Comparison of ENCODE assay signal across 20 cellular contexts in the genomic region with DNA sequence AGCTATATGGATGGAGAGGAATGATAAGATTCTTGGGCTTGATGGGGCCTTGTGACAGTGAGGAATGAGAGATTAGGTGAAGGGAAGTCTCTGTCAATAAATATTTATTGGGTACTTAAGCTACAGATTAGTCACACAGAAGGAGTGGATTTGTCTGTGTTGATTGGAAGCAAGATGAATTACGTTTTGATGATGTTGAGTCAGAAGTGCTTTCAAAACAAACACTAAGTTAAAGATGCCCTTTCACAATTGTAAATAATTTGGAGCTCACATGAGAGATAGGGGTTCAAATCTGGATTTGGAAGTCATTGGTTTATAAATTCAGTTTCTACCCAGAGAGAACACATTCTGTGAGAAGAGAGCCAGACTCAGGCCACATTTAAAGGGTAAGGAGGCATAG.
DNase-seq lines count a peak whose midpoint lies in the region; ATAC-seq and TF ChIP-seq lines count a peak whose summit lies in the region.
"Had no signal": no experiment of that assay in that cellular context is flagged by ENCODE, and none has a peak within 500 bp of the region (broad histone marks: within the 10 kb centered on the region; RNA-seq: fewer than 3 reads in every experiment).

No MANE protein-coding gene starts in this region.

- H3K14ac ChIP-seq in mesenchymal stem cell (ENCODE audit: low read length in 2 of 2): no peak overlapping the region

- H3K4me1 ChIP-seq in mesenchymal stem cell (ENCODE audit: control insufficient read depth, insufficient read depth, low read depth, low read length): no peaks in the 10 kb centered on the region

- DNase-seq in NCI-H526 treated with DMSO at 0.1 percent for 48 hours (lab: John Stamatoyannopoulos, UW) (peak; percentile 29), NCI-H526 (lab: John Stamatoyannopoulos, UW) (no peak), epithelial cell of esophagus (ENCODE audit: low read depth) (peak; percentile 19), mesenchymal stem cell (peak; percentile 52), left cardiac atrium (no peak), Calu3 (no peak)
- DNase-seq: 8988T; DMS153; Karpas-422; MV-4-11; NCI-H1105; NCI-H1436 treated with DMSO at 0.1 percent for 48 hours; NCI-H1930; NCI-H446; NCI-H748 treated with DMSO at 0.1 percent for 48 hours; NK-92 treated with Interleukin-12 subunit alpha and Interleukin-12 subunit beta, amount 100 ng/mL, for 24 hours; RPMI8226; SHP77 had no signal

- no peaks in the 10 kb centered on the region for H3K27me3 ChIP-seq in mesenchymal stem cell (ENCODE audit: control insufficient read depth in 1 of 2, insufficient read depth in 1 of 2, low read length in 2 of 2)

- no peak overlapping the region for H3K23ac ChIP-seq in mesenchymal stem cell (ENCODE audit: low read length in 2 of 2)

- no peak overlapping the region for H2BK5ac ChIP-seq in mesenchymal stem cell (ENCODE audit: low read depth, low read length, poor library complexity, severe bottlenecking)

- no peak overlapping the region for H2BK12ac ChIP-seq in mesenchymal stem cell (ENCODE audit: low read length in 2 of 2)

- no peak overlapping the region for H2BK15ac ChIP-seq in mesenchymal stem cell (ENCODE audit: low read depth, poor library complexity, severe bottlenecking)

- H3K9ac ChIP-seq in mesenchymal stem cell (ENCODE audit: low read length): no peak overlapping the region

- no peak for ATAC-seq in HG03139 (IDR thresholded peaks at IDR 0.05; ENCODE audit: unreplicated experiment)
- no peak for ATAC-seq in left cardiac atrium
- ATAC-seq: HepG2 had no signal

- no peaks in the 10 kb centered on the region for H3K36me3 Mint-ChIP-seq in Calu3 (ENCODE audit: insufficient read depth, unreplicated experiment)

- H4K91ac ChIP-seq in mesenchymal stem cell (ENCODE audit: low read length): no peak overlapping the region

- WGBS in mesenchymal stem cell: no CpG with 5 or more reads among the region's 1 CpG

- H3K27me3 Mint-ChIP-seq in Calu3 (ENCODE audit: unreplicated experiment): no peaks in the 10 kb centered on the region

- H3K4me3 Mint-ChIP-seq in Calu3 (ENCODE audit: low read depth, unreplicated experiment): no peak overlapping the region

- H3K4me3 ChIP-seq in epithelial cell of esophagus (ENCODE audit: low read length) (no peak overlapping the region), mesenchymal stem cell (ENCODE audit: insufficient read depth in 1 of 2, low read depth in 1 of 2, low read length in 2 of 2) (no peak overlapping the region)

- no peaks in the 10 kb centered on the region for H3K9me3 Mint-ChIP-seq in Calu3 (ENCODE audit: low read depth, unreplicated experiment)

- CTCF ChIA-PET in Calu3 (lab: Charles Lee): no interaction called here

- H3K79me1 ChIP-seq in mesenchymal stem cell (replicated peaks; ENCODE audit: low read length, poor library complexity, severe bottlenecking): no peaks in the 10 kb centered on the region

- H2AFZ ChIP-seq in mesenchymal stem cell (ENCODE audit: low read depth, low read length): no peak overlapping the region

- H3K27ac ChIP-seq in mesenchymal stem cell (ENCODE audit: low read length, poor library complexity, severe bottlenecking): no peak overlapping the region

- no peak overlapping the region for H3K4ac ChIP-seq in mesenchymal stem cell (ENCODE audit: low read depth in 1 of 2, low read length in 2 of 2)

- no peaks in the 10 kb centered on the region for H3K9me3 ChIP-seq in mesenchymal stem cell (ENCODE audit: control insufficient read depth, low read length)

- H2BK120ac ChIP-seq in mesenchymal stem cell (ENCODE audit: low read depth, low read length): no peak overlapping the region

- H3K4me2 ChIP-seq in mesenchymal stem cell (ENCODE audit: low read length, poor library complexity, severe bottlenecking): no peak overlapping the region

- H3K18ac ChIP-seq in mesenchymal stem cell (ENCODE audit: low read depth in 1 of 2, low read length in 2 of 2): no peak overlapping the region

- no peak overlapping the region for H2AK5ac ChIP-seq in mesenchymal stem cell (ENCODE audit: low read length, severe bottlenecking)

- BruUV-seq in Calu3 (replicated peaks; lab: Mats Ljungman, UMichigan): no TSS peak

- H3K27ac Mint-ChIP-seq in Calu3 (ENCODE audit: unreplicated experiment): no peak overlapping the region

- no peaks in the 10 kb centered on the region for H3K4me1 Mint-ChIP-seq in Calu3 (ENCODE audit: low read depth, unreplicated experiment)

- H3K36me3 ChIP-seq in mesenchymal stem cell (ENCODE audit: control insufficient read depth in 1 of 2, insufficient read depth in 2 of 2, low read depth in 1 of 2, low read length in 2 of 2): no peaks in the 10 kb centered on the region

- no peak overlapping the region for H4K8ac ChIP-seq in mesenchymal stem cell (ENCODE audit: low read length)

- intact Hi-C loops in left cardiac atrium (cut with DNase I): no loop called here
- intact Hi-C loops in Calu3 (cut with micrococcal nuclease; ENCODE audit: unreplicated experiment): no loop called here

- no peak for TF ChIP-seq CTCF in epithelial cell of esophagus (IDR thresholded peaks at IDR 0.05; ENCODE audit: insufficient read depth, low read depth, low read length, missing control alignments)
- no peak for TF ChIP-seq CTCF in Calu3 (IDR thresholded peaks at IDR 0.05; ENCODE audit: unreplicated experiment)

Comparison
In these comparisons a context has a peak if more than half of its experiments do, and no peak if none do; other contexts are left out.
1. DNase-seq: peak in NCI-H526 treated with DMSO at 0.1 percent for 48 hours (single experiment), epithelial cell of esophagus (single experiment) and mesenchymal stem cell (single experiment); none in NCI-H526 (0 of 2), left cardiac atrium (single experiment) and Calu3 (single experiment).